31 cellular contexts compared by ENCODE assay signal in the genomic region with DNA sequence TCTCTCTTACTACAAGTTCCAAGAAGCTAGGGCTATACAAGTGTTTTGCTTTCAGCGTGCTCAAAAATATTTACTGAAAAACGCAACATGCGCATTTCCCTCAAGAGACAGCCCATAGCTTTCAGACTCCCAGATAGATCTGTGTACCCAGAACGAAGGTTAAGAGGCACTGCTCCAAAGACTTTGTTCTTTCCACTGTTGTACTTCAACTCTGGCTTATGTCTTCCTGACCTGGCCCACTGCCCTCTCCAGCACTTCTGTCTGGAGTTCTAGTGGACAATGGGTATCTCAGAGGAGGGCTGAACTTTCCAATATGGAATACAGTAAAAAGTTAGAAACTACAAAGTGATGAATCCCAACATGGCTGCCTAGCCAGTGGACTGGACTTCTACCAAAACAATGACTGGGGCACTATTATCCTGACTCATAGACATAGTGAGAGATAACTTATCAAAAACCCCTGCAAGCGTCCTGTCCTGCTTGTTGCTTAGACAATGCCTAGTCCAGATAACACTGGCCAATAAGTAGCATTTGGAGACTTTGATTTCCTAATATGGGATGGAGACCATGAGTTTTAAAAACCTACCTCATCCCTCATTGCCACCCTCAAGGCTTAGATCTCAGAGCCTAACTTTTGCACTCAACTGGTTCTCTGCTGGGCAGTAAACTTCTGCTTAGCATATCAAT. TPM values are rescaled to one million over a fixed set of nuclear protein-coding genes. Genes with fewer than 3 reads are reported as not detected.
A peak's percentile ranks its signal among the peaks of the same experiment; 100 is the strongest.
DNase-seq lines count a peak whose midpoint lies in the region; ATAC-seq, FAIRE-seq and TF ChIP-seq lines count a peak whose summit lies in the region.
"Had no signal": no experiment of that assay in that cellular context is flagged by ENCODE, and none has a peak within 500 bp of the region (broad histone marks: within the 10 kb centered on the region; RNA-seq: fewer than 3 reads in every experiment).

No MANE protein-coding gene starts in this region.

- no peak overlapping the region for H3K27ac ChIP-seq in right atrium auricular region
- H3K27ac ChIP-seq in astrocyte (ENCODE audit: low read depth, low read length): peak overlapping the region; percentile 6
- H3K27ac ChIP-seq in iPS-20b (ENCODE audit: low read length): peak overlapping the region; percentile 56
- H3K27ac ChIP-seq: epithelial cell of prostate, foreskin keratinocyte, HL-60, lower lobe of right lung had no signal

- peak; percentile 26 for FAIRE-seq in astrocyte (lab: Jason Lieb, UNC)
- FAIRE-seq: GM12891, islet of Langerhans, RCC 7860 had no signal

- peak overlapping the region; percentile 14 for H3K4me3 Mint-ChIP-seq in astrocyte (ENCODE audit: unreplicated experiment)
- H3K4me3 Mint-ChIP-seq: activated B cell treated with CpG ODN at 0.5 μM for 24 hours had no signal

- POLR2A ChIA-PET in HEK293T (lab: Yijun Ruan, JAX): no interaction called here

- H3K4me3 ChIP-seq in right atrium auricular region (no peak overlapping the region), astrocyte (ENCODE audit: insufficient read depth, low read depth, low read length) (no peak overlapping the region), iPS-20b (ENCODE audit: low read length) (no peak overlapping the region)
- H3K4me3 ChIP-seq: lower lobe of right lung, MG63 had no signal

- H3K4me1 ChIP-seq in right atrium auricular region: peaks cover 0 to 13% of the 10 kb centered on the region in 2 donors
- peaks cover 8% of the 10 kb centered on the region for H3K4me1 ChIP-seq in astrocyte (ENCODE audit: insufficient read depth, low read length)
- peaks cover 26% of the 10 kb centered on the region for H3K4me1 ChIP-seq in iPS-20b (ENCODE audit: insufficient read depth, low read length)
- H3K4me1 ChIP-seq: foreskin keratinocyte, lower lobe of right lung had no signal

- no peak for TF ChIP-seq CTCF in right atrium auricular region (IDR thresholded peaks at IDR 0.05)
- TF ChIP-seq CTCF in astrocyte (IDR thresholded peaks at IDR 0.05; ENCODE audit: insufficient read depth, low read depth, low read length): no peak

- peak; percentile 68 for ATAC-seq in Right ventricle myocardium superior (ENCODE audit: poor library complexity)
- ATAC-seq in HG02973 (IDR thresholded peaks at IDR 0.05; ENCODE audit: unreplicated experiment): no peak
- ATAC-seq: foreskin keratinocyte; lower lobe of right lung; stimulated activated naive CD8-positive, alpha-beta T cell treated with anti-CD3 and anti-CD28 coated beads, Interleukin-15, Interleukin-2, amounts not matched to agents 100 U/mL and 50 U/mL, for 24 hours had no signal

- H3K36me3 Mint-ChIP-seq in astrocyte (ENCODE audit: low read depth, unreplicated experiment): peaks cover 3% of the 10 kb centered on the region

- no peaks in the 10 kb centered on the region for H3K9me3 Mint-ChIP-seq in astrocyte (ENCODE audit: unreplicated experiment)
- H3K9me3 Mint-ChIP-seq: activated B cell treated with CpG ODN at 0.5 μM for 24 hours had no signal

- intact Hi-C loops in Right ventricle myocardium superior (cut with DNase I): no loop called here

- CTCF ChIA-PET in HEK293T (lab: Yijun Ruan, JAX): no interaction called here

- H3K9me3 ChIP-seq in right atrium auricular region (no peaks in the 10 kb centered on the region), astrocyte (ENCODE audit: insufficient read depth, low read depth, low read length) (no peaks in the 10 kb centered on the region), iPS-20b (ENCODE audit: insufficient read depth, low read depth, low read length) (no peaks in the 10 kb centered on the region)
- H3K9me3 ChIP-seq: lower lobe of right lung, MG63, SK-N-SH had no signal

- H3K27me3 ChIP-seq in right atrium auricular region (no peaks in the 10 kb centered on the region), astrocyte (ENCODE audit: insufficient read depth, low read length) (no peaks in the 10 kb centered on the region), iPS-20b (ENCODE audit: insufficient read depth, low read length) (no peaks in the 10 kb centered on the region)
- H3K27me3 ChIP-seq: foreskin keratinocyte, MG63 had no signal

- H3K4me2 ChIP-seq in astrocyte (ENCODE audit: low read length): peak overlapping the region; percentile 13
- H3K4me2 ChIP-seq: SK-N-SH had no signal

- H2AFZ ChIP-seq in astrocyte (ENCODE audit: low read depth, low read length): no peak overlapping the region

- DNase-seq in Right ventricle myocardium superior: no peak
- DNase-seq in right atrium auricular region (ENCODE audit: low spot score): no peak
- DNase-seq in astrocyte (ENCODE audit: low read depth): peak; percentile 18
- DNase-seq in activated CD4-positive, CD25-positive, alpha-beta regulatory T cell (lab: John Stamatoyannopoulos, UW): no peak
- DNase-seq in NCI-H446 (lab: John Stamatoyannopoulos, UW): no peak
- DNase-seq in HEK293T (ENCODE audit: extremely low spot score): no peak
- DNase-seq: 8988T; activated B cell treated with CpG ODN at 0.5 μM for 24 hours; activated CD4-positive, alpha-beta T cell treated with anti-CD3 and anti-CD28 coated beads, Interleukin-2, amount 50 U/mL, for 48 hours; activated naive CD4-positive, alpha-beta T cell; activated T-cell treated with anti-CD3 and anti-CD28 coated beads for 4 hours; AML-193; caudate nucleus; DMS79 treated with DMSO at 0.1 percent for 48 hours; foreskin keratinocyte; hippocampal formation; lower lobe of right lung; MG63; NCI-H1417 treated with DMSO at 0.1 percent for 48 hours; NCI-H510A treated with DMSO at 0.1 percent for 48 hours; SK-N-SH; stimulated activated CD4-positive, alpha-beta T cell treated with anti-CD3 and anti-CD28 coated beads, Interleukin-4, amount 100 ng/mL, for 24 hours; stimulated activated naive CD8-positive, alpha-beta T cell treated with anti-CD3 and anti-CD28 coated beads, Interleukin-15, Interleukin-2, amounts not matched to agents 100 U/mL and 50 U/mL, for 24 hours had no signal

- no peak overlapping the region for H3K27ac Mint-ChIP-seq in astrocyte (ENCODE audit: unreplicated experiment)
- H3K27ac Mint-ChIP-seq: activated B cell treated with CpG ODN at 0.5 μM for 24 hours had no signal

- H3K36me3 ChIP-seq in right atrium auricular region (no peaks in the 10 kb centered on the region), astrocyte (ENCODE audit: insufficient read depth, low read length) (peaks cover 7% of the 10 kb centered on the region), iPS-20b (ENCODE audit: insufficient read depth, low read depth, low read length) (no peaks in the 10 kb centered on the region)

- H3K79me2 ChIP-seq in astrocyte (ENCODE audit: insufficient read depth, low read length): peaks cover 94% of the 10 kb centered on the region

- H3K9ac ChIP-seq in astrocyte (ENCODE audit: low read length): no peak overlapping the region
- H3K9ac ChIP-seq in iPS-20b (ENCODE audit: low read depth, low read length): no peak overlapping the region
- H3K9ac ChIP-seq: SK-N-SH had no signal

- peaks cover 51% of the 10 kb centered on the region for H3K4me1 Mint-ChIP-seq in astrocyte (ENCODE audit: low read depth, unreplicated experiment)

- no peaks in the 10 kb centered on the region for H3K27me3 Mint-ChIP-seq in astrocyte (ENCODE audit: low read depth, unreplicated experiment)
- H3K27me3 Mint-ChIP-seq: activated B cell treated with CpG ODN at 0.5 μM for 24 hours had no signal

- H4K20me1 ChIP-seq in astrocyte (ENCODE audit: insufficient read depth, low read length): peaks cover 74% of the 10 kb centered on the region

TF ChIP-seq in HEK293T, 16 proteins besides CTCF, POLR2A, EP300 and RAD21:
- TF ChIP-seq NFRKB (IDR thresholded peaks at IDR 0.05) (no peak), SP1 (IDR thresholded peaks at IDR 0.05) (no peak), ELF4 (IDR thresholded peaks at IDR 0.05) (no peak), FOXA1 (IDR thresholded peaks at IDR 0.05) (no peak), TARDBP (IDR thresholded peaks at IDR 0.05) (no peak), SUZ12 (IDR thresholded peaks at IDR 0.05) (no peak), BHLHE40 (IDR thresholded peaks at IDR 0.05; ENCODE audit: borderline replicate concordance) (no peak), HDGF (IDR thresholded peaks at IDR 0.05; ENCODE audit: borderline replicate concordance) (no peak), CTBP1 (IDR thresholded peaks at IDR 0.05; ENCODE audit: borderline replicate concordance) (no peak), ARNT (IDR thresholded peaks at IDR 0.05) (no peak), LEF1 (IDR thresholded peaks at IDR 0.05; ENCODE audit: borderline replicate concordance) (no peak)
- TF ChIP-seq, protein P1, sequence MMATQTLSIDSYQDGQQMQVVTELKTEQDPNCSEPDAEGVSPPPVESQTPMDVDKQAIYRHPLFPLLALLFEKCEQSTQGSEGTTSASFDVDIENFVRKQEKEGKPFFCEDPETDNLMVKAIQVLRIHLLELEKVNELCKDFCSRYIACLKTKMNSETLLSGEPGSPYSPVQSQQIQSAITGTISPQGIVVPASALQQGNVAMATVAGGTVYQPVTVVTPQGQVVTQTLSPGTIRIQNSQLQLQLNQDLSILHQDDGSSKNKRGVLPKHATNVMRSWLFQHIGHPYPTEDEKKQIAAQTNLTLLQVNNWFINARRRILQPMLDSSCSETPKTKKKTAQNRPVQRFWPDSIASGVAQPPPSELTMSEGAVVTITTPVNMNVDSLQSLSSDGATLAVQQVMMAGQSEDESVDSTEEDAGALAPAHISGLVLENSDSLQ (IDR thresholded peaks at IDR 0.05): no peak
TF ChIP-seq in HEK293T: peak in this region for 0.

RNA-seq across cellular contexts. Expression of a gene that starts 8.8 kb away (rescaled TPM):
- total RNA-seq in Right ventricle myocardium superior (48.1 TPM), right atrium auricular region (10 to 100 TPM; 39.3 to 51.9 TPM), astrocyte (275 and 278 TPM in 2 replicates)

RNA-seq across cellular contexts. Expression of a gene that starts 49.2 kb away (rescaled TPM):
- not detected for total RNA-seq in Right ventricle myocardium superior
- under 1 TPM in 1 of 2 donors, not detected in 1; 0.24 TPM for total RNA-seq in right atrium auricular region
- 0.20 and 0.24 TPM in 2 replicates for total RNA-seq in astrocyte
- total RNA-seq: activated B cell treated with CpG ODN at 0.5 μM for 24 hours; lower lobe of right lung; T-helper 2 cell treated with Interferon-gamma antibody and Interleukin-4, amounts not matched to agents 100 ng/mL and 5 ng/mL, for 36 hours had no signal

RNA-seq across cellular contexts. Expression of a gene that starts 58.3 kb away (rescaled TPM):
- total RNA-seq in Right ventricle myocardium superior (46.6 TPM), right atrium auricular region (10 to 100 TPM; 18.5 to 26.3 TPM), astrocyte (85.3 and 85.4 TPM in 2 replicates)

Comparison
In these comparisons a context has a peak if more than half of its experiments do, and no peak if none do; other contexts are left out.
1. H3K27ac ChIP-seq: peak in astrocyte (single experiment) and iPS-20b (single experiment); none in right atrium auricular region (0 of 2).